8 cellular contexts compared by ENCODE assay signal in the genomic region with DNA sequence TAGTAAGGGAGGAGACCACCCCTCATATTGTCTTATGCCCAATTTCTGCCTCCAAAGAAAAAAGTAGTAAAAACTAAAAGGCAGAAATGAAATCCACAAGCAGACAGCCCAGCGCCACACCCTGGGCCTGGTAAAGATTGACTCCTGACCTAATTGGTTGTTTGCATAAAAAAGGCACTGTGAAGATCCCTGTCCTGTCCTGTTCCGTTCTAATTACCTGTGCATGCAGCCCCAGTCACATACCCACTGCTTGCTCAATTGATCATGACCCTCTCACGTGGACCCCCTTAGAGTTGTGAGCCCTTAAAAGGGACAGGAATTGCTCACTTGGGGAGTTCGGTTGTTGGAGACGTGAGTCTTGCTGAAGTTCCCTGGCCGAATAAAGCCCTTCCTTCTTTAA. TPM values are rescaled to one million over a fixed set of nuclear protein-coding genes. Genes with fewer than 3 reads are reported as not detected.
DNase-seq lines count a peak whose midpoint lies in the region; ATAC-seq and TF ChIP-seq lines count a peak whose summit lies in the region.
"Not testable (repeated sequence)": the region's sequence is repeated elsewhere in the genome, so short reads cannot be mapped to it uniquely, and the experiment has no call there.

No MANE protein-coding gene starts in this region.

- peak overlapping the region in 3 of 4 donors; percentile 9 to 75 (median 19) for H3K4me3 Mint-ChIP-seq in CD4-positive, CD25-positive, alpha-beta regulatory T cell
- not testable (repeated sequence) for H3K4me3 Mint-ChIP-seq in activated CD4-positive, alpha-beta memory T cell treated with anti-CD3 and anti-CD28 coated beads for 36 hours
- H3K4me3 Mint-ChIP-seq in activated naive CD8-positive, alpha-beta T cell = peak overlapping the region; percentile 12
- H3K4me3 Mint-ChIP-seq in neural progenitor cell = peak overlapping the region; percentile 69

- TF ChIP-seq EP300 in tibial nerve (IDR thresholded peaks at IDR 0.05) = not testable (repeated sequence)

- DNase-seq in CD4-positive, CD25-positive, alpha-beta regulatory T cell; activated CD4-positive, alpha-beta memory T cell treated with anti-CD3 and anti-CD28 coated beads for 36 hours; epithelial cell of prostate (ENCODE audit: low read depth, low spot score); mesenchymal stem cell; neural progenitor cell (ENCODE audit: low spot score); tibial nerve (ENCODE audit: low spot score in 2 of 2): not testable (repeated sequence)

- WGBS in mesenchymal stem cell = 91% methylated on average over 6 of the region's 6 CpGs
- 83 to 93% methylated on average over 6 of the region's 6 CpGs for WGBS in tibial nerve, 2 donors

- not testable (repeated sequence) for H2AK5ac ChIP-seq in mesenchymal stem cell (ENCODE audit: low read length, severe bottlenecking)

- not testable (repeated sequence) for H3K23ac ChIP-seq in mesenchymal stem cell (ENCODE audit: low read length in 2 of 2)

- H2AFZ ChIP-seq in OCI-LY3 (ENCODE audit: low read depth, low read length); mesenchymal stem cell (ENCODE audit: low read depth, low read length); neural progenitor cell (replicated peaks): not testable (repeated sequence)

- not testable (repeated sequence) for H2BK12ac ChIP-seq in mesenchymal stem cell (ENCODE audit: low read length in 2 of 2)

- peak overlapping the region in 2 of 3 donors; percentile 68 to 80 for H3K27ac Mint-ChIP-seq in CD4-positive, CD25-positive, alpha-beta regulatory T cell
- peak overlapping the region; percentile 28 for H3K27ac Mint-ChIP-seq in activated CD4-positive, alpha-beta memory T cell treated with anti-CD3 and anti-CD28 coated beads for 36 hours
- peak overlapping the region; percentile 100 for H3K27ac Mint-ChIP-seq in activated naive CD8-positive, alpha-beta T cell
- not testable (repeated sequence) for H3K27ac Mint-ChIP-seq in neural progenitor cell

- H3K4ac ChIP-seq in mesenchymal stem cell (ENCODE audit: low read depth in 1 of 2, low read length in 2 of 2) = not testable (repeated sequence)

- intact Hi-C loops in activated CD4-positive, alpha-beta memory T cell treated with anti-CD3 and anti-CD28 coated beads for 36 hours (cut with micrococcal nuclease) = loop anchor here (10.0 kb wide), 1 partner anchor 1014 kb away; no protein-coding TSS in a partner anchor

- H3K4me2 ChIP-seq in OCI-LY3 (ENCODE audit: low read length) = peak overlapping the region; percentile 97
- not testable (repeated sequence) for H3K4me2 ChIP-seq in mesenchymal stem cell (ENCODE audit: low read length, poor library complexity, severe bottlenecking); neural progenitor cell

- H3F3A ChIP-seq in neural progenitor cell (ENCODE audit: low read depth) = peaks cover 21% of the 10 kb centered on the region

- H3K18ac ChIP-seq in mesenchymal stem cell (ENCODE audit: low read depth in 1 of 2, low read length in 2 of 2) = not testable (repeated sequence)

- not testable (repeated sequence) for H4K91ac ChIP-seq in mesenchymal stem cell (ENCODE audit: low read length)

- TF ChIP-seq CTCF in OCI-LY3 (IDR thresholded peaks at IDR 0.05; ENCODE audit: low read depth, low read length); neural progenitor cell (IDR thresholded peaks at IDR 0.05); tibial nerve (IDR thresholded peaks at IDR 0.05): not testable (repeated sequence)

- not testable (repeated sequence) for H2BK5ac ChIP-seq in mesenchymal stem cell (ENCODE audit: low read depth, low read length, poor library complexity, severe bottlenecking)

- not testable (repeated sequence) for H3K36me3 ChIP-seq in CD4-positive, CD25-positive, alpha-beta regulatory T cell (ENCODE audit: control insufficient read depth, insufficient read depth, low read length); mesenchymal stem cell (ENCODE audit: control insufficient read depth in 1 of 2, insufficient read depth in 2 of 2, low read depth in 1 of 2, low read length in 2 of 2); neural progenitor cell; tibial nerve
- H3K36me3 ChIP-seq in OCI-LY3 (replicated peaks; ENCODE audit: low read depth, low read length) = peaks cover 11% of the 10 kb centered on the region

- not testable (repeated sequence) for H3K14ac ChIP-seq in mesenchymal stem cell (ENCODE audit: low read length in 2 of 2)

- not testable (repeated sequence) for H2BK15ac ChIP-seq in mesenchymal stem cell (ENCODE audit: low read depth, poor library complexity, severe bottlenecking)

- not testable (repeated sequence) for H3K79me1 ChIP-seq in mesenchymal stem cell (replicated peaks; ENCODE audit: low read length, poor library complexity, severe bottlenecking)

- H3K79me2 ChIP-seq in OCI-LY3 (ENCODE audit: low read length) (peaks cover 46% of the 10 kb centered on the region), neural progenitor cell (ENCODE audit: low read depth) (peaks cover 28% of the 10 kb centered on the region)

- not testable (repeated sequence) for TF ChIP-seq POLR2A in tibial nerve (IDR thresholded peaks at IDR 0.05)

- H3K9ac ChIP-seq in OCI-LY3 (ENCODE audit: low read length) (0 out of 2 replicates have a peak overlapping the region, but pooled peaks have one; percentile 100), mesenchymal stem cell (ENCODE audit: low read length) (peak overlapping the region; percentile 95)
- not testable (repeated sequence) for H3K9ac ChIP-seq in neural progenitor cell

- not testable (repeated sequence) for H3K36me3 Mint-ChIP-seq in CD4-positive, CD25-positive, alpha-beta regulatory T cell; activated CD4-positive, alpha-beta memory T cell treated with anti-CD3 and anti-CD28 coated beads for 36 hours; activated naive CD8-positive, alpha-beta T cell; neural progenitor cell

- not testable (repeated sequence) for H3K9me3 Mint-ChIP-seq in CD4-positive, CD25-positive, alpha-beta regulatory T cell; activated CD4-positive, alpha-beta memory T cell treated with anti-CD3 and anti-CD28 coated beads for 36 hours; activated naive CD8-positive, alpha-beta T cell (ENCODE audit: low read depth); neural progenitor cell

- peaks cover 18% of the 10 kb centered on the region for H4K20me1 ChIP-seq in OCI-LY3 (ENCODE audit: insufficient read depth, low read length)
- H4K20me1 ChIP-seq in neural progenitor cell (ENCODE audit: low read depth) = peaks cover 22% of the 10 kb centered on the region

- ATAC-seq in CD4-positive, CD25-positive, alpha-beta regulatory T cell (ENCODE audit: low read depth in 2 of 2) = not testable (repeated sequence)

- peak overlapping the region; percentile 99 for H3K27ac ChIP-seq in CD4-positive, CD25-positive, alpha-beta regulatory T cell (ENCODE audit: insufficient read depth, low read length, poor library complexity, severe bottlenecking)
- H3K27ac ChIP-seq in OCI-LY3 (ENCODE audit: low read length); mesenchymal stem cell (ENCODE audit: low read length, poor library complexity, severe bottlenecking); neural progenitor cell: not testable (repeated sequence)
- H3K27ac ChIP-seq in epithelial cell of prostate (peak overlapping the region; percentile 99), tibial nerve (peak overlapping the region in 3 of 4 donors; percentile 95 to 98 (median 96))

- not testable (repeated sequence) for H3K27me3 Mint-ChIP-seq in CD4-positive, CD25-positive, alpha-beta regulatory T cell; activated CD4-positive, alpha-beta memory T cell treated with anti-CD3 and anti-CD28 coated beads for 36 hours; activated naive CD8-positive, alpha-beta T cell; neural progenitor cell (ENCODE audit: insufficient read depth, low read depth)

- CTCF ChIA-PET in activated CD4-positive, alpha-beta memory T cell treated with anti-CD3 and anti-CD28 coated beads for 36 hours (lab: Charles Lee) = interaction anchor here (1.7 to 2.6 kb wide), 2 partner anchors 69 to 72 kb away, joined by 11 to 32 read pairs; partner anchors contain the start of gene NAPB

- not testable (repeated sequence) for H3K27me3 ChIP-seq in CD4-positive, CD25-positive, alpha-beta regulatory T cell (ENCODE audit: control insufficient read depth, insufficient read depth, low read length); OCI-LY3 (ENCODE audit: low read depth, low read length); mesenchymal stem cell (ENCODE audit: control insufficient read depth in 1 of 2, insufficient read depth in 1 of 2, low read length in 2 of 2); neural progenitor cell; tibial nerve

- H2BK120ac ChIP-seq in mesenchymal stem cell (ENCODE audit: low read depth, low read length) = not testable (repeated sequence)

- H3K4me3 ChIP-seq in CD4-positive, CD25-positive, alpha-beta regulatory T cell (ENCODE audit: low read depth, low read length); mesenchymal stem cell (ENCODE audit: insufficient read depth in 1 of 2, low read depth in 1 of 2, low read length in 2 of 2); neural progenitor cell; tibial nerve: not testable (repeated sequence)
- peak overlapping the region; percentile 99; the same call in 1 of the 2 replicates for H3K4me3 ChIP-seq in OCI-LY3 (ENCODE audit: low read length)

- H4K8ac ChIP-seq in mesenchymal stem cell (ENCODE audit: low read length) = not testable (repeated sequence)

- not testable (repeated sequence) for H3K9me3 ChIP-seq in CD4-positive, CD25-positive, alpha-beta regulatory T cell (ENCODE audit: control insufficient read depth in 2 of 2, low read length in 2 of 2); OCI-LY3 (ENCODE audit: insufficient read depth, low read length); mesenchymal stem cell (ENCODE audit: control insufficient read depth, low read length); neural progenitor cell (ENCODE audit: low read depth); tibial nerve

- H3K4me1 ChIP-seq in CD4-positive, CD25-positive, alpha-beta regulatory T cell (ENCODE audit: control insufficient read depth, insufficient read depth, low read length, poor library complexity, severe bottlenecking) = peaks cover 32% of the 10 kb centered on the region
- H3K4me1 ChIP-seq in OCI-LY3 (ENCODE audit: low read length) (peaks cover 26% of the 10 kb centered on the region), neural progenitor cell (peaks cover 19% of the 10 kb centered on the region), tibial nerve (peaks cover 4 to 33% (median 24%) of the 10 kb centered on the region in 4 donors)
- H3K4me1 ChIP-seq in mesenchymal stem cell (ENCODE audit: control insufficient read depth, insufficient read depth, low read depth, low read length) = not testable (repeated sequence)

- POLR2A ChIA-PET in activated CD4-positive, alpha-beta memory T cell treated with anti-CD3 and anti-CD28 coated beads for 36 hours (lab: Charles Lee) = interaction anchor here (1.8 kb wide), 1 partner anchor 9 kb away, joined by 10 read pairs; no protein-coding TSS in a partner anchor

- peaks cover 0 to 38% (median 21%) of the 10 kb centered on the region in 4 donors for H3K4me1 Mint-ChIP-seq in CD4-positive, CD25-positive, alpha-beta regulatory T cell
- H3K4me1 Mint-ChIP-seq in activated CD4-positive, alpha-beta memory T cell treated with anti-CD3 and anti-CD28 coated beads for 36 hours (ENCODE audit: low read depth) = peaks cover 23% of the 10 kb centered on the region
- peaks cover 27% of the 10 kb centered on the region for H3K4me1 Mint-ChIP-seq in activated naive CD8-positive, alpha-beta T cell (ENCODE audit: low read depth)
- peaks cover 22% of the 10 kb centered on the region for H3K4me1 Mint-ChIP-seq in neural progenitor cell

RNA-seq across cellular contexts. Expression of gene NXT1, which starts 2.1 kb away (rescaled TPM):
- total RNA-seq in CD4-positive, CD25-positive, alpha-beta regulatory T cell = 41.5 TPM
- polyA plus RNA-seq in CD4-positive, CD25-positive, alpha-beta regulatory T cell = 10 to 100 TPM; 47.1 to 71.5 (median 56.9) TPM
- total RNA-seq in activated CD4-positive, alpha-beta memory T cell treated with anti-CD3 and anti-CD28 coated beads for 36 hours = 10 to 100 TPM; 39.0 to 39.3 TPM
- 17.2 TPM for polyA plus RNA-seq in mesenchymal stem cell (2013, experiment 1 of 2)
- polyA plus RNA-seq in mesenchymal stem cell (2013, experiment 2 of 2) = 18.1 TPM
- 14.6 and 32.4 TPM in 2 replicates for total RNA-seq in neural progenitor cell (ENCODE audit: low replicate concordance)
- 10 to 100 TPM; 19.4 to 50.5 (median 26.2) TPM for total RNA-seq in tibial nerve

RNA-seq across cellular contexts. Expression of gene GZF1, which starts 13.5 kb away (rescaled TPM):
- 24.8 TPM for total RNA-seq in CD4-positive, CD25-positive, alpha-beta regulatory T cell
- polyA plus RNA-seq in CD4-positive, CD25-positive, alpha-beta regulatory T cell = 1 to 10 TPM; 3.1 to 4.1 (median 3.3) TPM
- 1 to 10 TPM; 6.6 to 7.5 TPM for total RNA-seq in activated CD4-positive, alpha-beta memory T cell treated with anti-CD3 and anti-CD28 coated beads for 36 hours
- polyA plus RNA-seq in mesenchymal stem cell (2013, experiment 1 of 2) = 5.8 TPM
- 6.2 TPM for polyA plus RNA-seq in mesenchymal stem cell (2013, experiment 2 of 2)
- 12.9 and 13.8 TPM in 2 replicates for total RNA-seq in neural progenitor cell (ENCODE audit: low replicate concordance)
- 10 to 100 TPM; 16.3 to 37.2 (median 20.3) TPM for total RNA-seq in tibial nerve
